ENCODE assay signal across 20 cellular contexts in genomic region chr6:162852810-162853577, GRCh38.
"Had no signal": no experiment of that assay in that cellular context is flagged by ENCODE, and none has a peak within 500 bp of the region (broad histone marks: within the 10 kb centered on the region; RNA-seq: fewer than 3 reads in every experiment).

No MANE protein-coding gene starts in this region.

- ATAC-seq: left lung; naive thymus-derived CD8-positive, alpha-beta T cell; T-cell had no signal

- H3K4me1 Mint-ChIP-seq: activated naive CD4-positive, alpha-beta T cell treated with anti-CD3 and anti-CD28 coated beads, Interleukin-2, amount 50 U/mL, for 24 hours; naive thymus-derived CD8-positive, alpha-beta T cell; T-cell had no signal

- H3K27me3 Mint-ChIP-seq: T-cell had no signal

- H3K4me3 Mint-ChIP-seq: activated naive CD4-positive, alpha-beta T cell treated with anti-CD3 and anti-CD28 coated beads, Interleukin-2, amount 50 U/mL, for 24 hours; naive thymus-derived CD8-positive, alpha-beta T cell; T-cell had no signal

- H3K27me3 ChIP-seq: colonic mucosa, left lung, ovary, sigmoid colon, spleen, stomach, tibial artery, uterus had no signal

- DNase-seq: activated CD4-positive, CD25-positive, alpha-beta regulatory T cell treated with anti-CD3 and anti-CD28 coated beads, Interleukin-2, amount 50 U/mL, for 72 hours; activated T-cell treated with anti-CD3 and anti-CD28 coated beads for 4 hours; colonic mucosa; effector memory CD4-positive, alpha-beta T cell; foreskin melanocyte; left lung; mammary epithelial cell; naive thymus-derived CD8-positive, alpha-beta T cell; ovary; sigmoid colon; SK-N-SH; spleen; stomach; T-cell; T-helper 9 cell; tibial artery; uterus had no signal

- H3K36me3 Mint-ChIP-seq: activated naive CD4-positive, alpha-beta T cell treated with anti-CD3 and anti-CD28 coated beads, Interleukin-2, amount 50 U/mL, for 24 hours; naive thymus-derived CD8-positive, alpha-beta T cell; T-cell had no signal

- H3K27ac Mint-ChIP-seq: activated naive CD4-positive, alpha-beta T cell treated with anti-CD3 and anti-CD28 coated beads, Interleukin-2, amount 50 U/mL, for 24 hours; activated T-helper 2 cell treated with anti-CD3 and anti-CD28 coated beads, Interferon-gamma antibody, Interleukin-2, Interleukin-4, amounts not matched to agents 10 μg/mL and 5 μg/mL and 100 μg/mL, durations not matched to agents 14 hours and 24 hours and 36 hours; naive thymus-derived CD8-positive, alpha-beta T cell; T-cell had no signal

- H3K9me3 ChIP-seq: colonic mucosa, left lung, ovary, sigmoid colon, SK-N-SH, spleen, stomach, tibial artery, uterus had no signal

- H3K9me3 Mint-ChIP-seq: activated naive CD4-positive, alpha-beta T cell treated with anti-CD3 and anti-CD28 coated beads, Interleukin-2, amount 50 U/mL, for 24 hours; activated T-helper 2 cell treated with anti-CD3 and anti-CD28 coated beads, Interferon-gamma antibody, Interleukin-2, Interleukin-4, amounts not matched to agents 10 μg/mL and 5 μg/mL and 100 μg/mL, durations not matched to agents 14 hours and 24 hours and 36 hours had no signal

- H3K27ac ChIP-seq: colonic mucosa, epithelial cell of prostate, left lung, ovary, sigmoid colon, spleen, stomach, tibial artery, uterus had no signal
